In the genomic region with DNA sequence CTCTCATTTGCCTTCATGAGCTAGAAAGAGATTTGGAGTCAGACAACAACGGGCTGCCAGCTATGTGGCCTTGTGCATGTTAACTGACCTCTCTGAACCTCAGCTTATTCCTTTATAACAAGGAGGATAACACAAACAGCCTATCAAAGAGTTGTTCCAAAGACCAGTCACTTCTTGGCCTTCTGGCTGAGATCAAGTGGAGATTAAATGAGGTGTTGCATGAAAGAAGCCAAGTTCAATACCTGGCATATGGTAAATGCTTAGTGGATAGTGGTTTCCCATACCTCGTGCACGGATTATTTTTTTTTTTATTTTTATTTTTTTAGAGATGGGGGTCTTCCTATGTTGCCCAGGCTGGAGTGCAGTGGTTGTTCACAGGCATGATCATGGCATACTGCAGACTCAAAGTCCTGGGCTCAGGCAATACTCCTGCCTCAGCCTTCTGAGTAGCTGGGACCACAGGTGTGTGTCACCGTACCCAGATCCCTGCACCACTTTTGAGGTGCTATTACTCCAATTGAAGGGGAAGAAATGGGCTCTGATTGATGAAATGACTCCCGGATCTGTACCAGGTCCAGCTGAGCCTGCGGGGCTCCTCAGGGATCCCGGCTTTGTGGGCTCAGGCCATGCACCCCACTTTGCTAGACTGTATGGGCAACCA, we compare ENCODE assay signal across 15 cellular contexts. TPM values are rescaled to one million over a fixed set of nuclear protein-coding genes. Genes with fewer than 3 reads are reported as not detected.
DNase-seq lines count a peak whose midpoint lies in the region; ATAC-seq and TF ChIP-seq lines count a peak whose summit lies in the region.
"Had no signal": no experiment of that assay in that cellular context is flagged by ENCODE, and none has a peak within 500 bp of the region (broad histone marks: within the 10 kb centered on the region; RNA-seq: fewer than 3 reads in every experiment).

No MANE protein-coding gene starts in this region.

- in situ Hi-C loops in GM23248 (cut with MboI) = no loop called here

- intact Hi-C loops in activated CD8-positive, alpha-beta T cell treated with anti-CD3 and anti-CD28 coated beads for 36 hours (cut with micrococcal nuclease) = no loop called here

- DNase-seq in GM23248 (peak; percentile 33), NCI-H2081 (lab: John Stamatoyannopoulos, UW) (no peak), NCI-H2171 treated with DMSO at 0.1 percent for 48 hours (lab: John Stamatoyannopoulos, UW) (no peak), iPS-NIHi7 (ENCODE audit: extremely low spot score) (no peak)
- DNase-seq in activated CD8-positive, alpha-beta T cell treated with anti-CD3 and anti-CD28 coated beads for 36 hours = no peak
- no peak for DNase-seq in naive thymus-derived CD8-positive, alpha-beta T cell
- DNase-seq: AML-193, anterior cingulate cortex, NCI-H1436, ovary, SIG-M5 had no signal

- no peaks in the 10 kb centered on the region for H3K9me3 ChIP-seq in GM23248 (ENCODE audit: low read depth)
- H3K9me3 ChIP-seq: ovary had no signal

- H3K4me2 ChIP-seq in GM23248 (ENCODE audit: unreplicated experiment) = no peak overlapping the region
- H3K4me2 ChIP-seq: KMS-11 had no signal

- H3K4me3 Mint-ChIP-seq in activated CD8-positive, alpha-beta T cell treated with anti-CD3 and anti-CD28 coated beads for 36 hours = no peak overlapping the region
- H3K4me3 Mint-ChIP-seq in naive thymus-derived CD8-positive, alpha-beta T cell = no peak overlapping the region

- H3K9me2 ChIP-seq in GM23248 (ENCODE audit: insufficient read depth) = no peaks in the 10 kb centered on the region

- H3K9me3 Mint-ChIP-seq in activated CD8-positive, alpha-beta T cell treated with anti-CD3 and anti-CD28 coated beads for 36 hours = no peaks in the 10 kb centered on the region
- no peaks in the 10 kb centered on the region for H3K9me3 Mint-ChIP-seq in naive thymus-derived CD8-positive, alpha-beta T cell
- H3K9me3 Mint-ChIP-seq: activated T-helper 2 cell treated with anti-CD3 and anti-CD28 coated beads, Interferon-gamma antibody, Interleukin-2, Interleukin-4, amounts not matched to agents 10 μg/mL and 5 μg/mL and 100 μg/mL, durations not matched to agents 14 hours and 24 hours and 36 hours had no signal

- peaks cover 26% of the 10 kb centered on the region for H3K79me2 ChIP-seq in ACC112 (ENCODE audit: control insufficient read depth, insufficient read depth, low read length, unreplicated experiment)
- peaks cover 33% of the 10 kb centered on the region for H3K79me2 ChIP-seq in GM23248 (ENCODE audit: insufficient read depth)

- H2AFZ ChIP-seq in ACC112 (ENCODE audit: low read length, unreplicated experiment) = no peak overlapping the region
- H2AFZ ChIP-seq in GM23248 = no peak overlapping the region

- H3K4me1 Mint-ChIP-seq in activated CD8-positive, alpha-beta T cell treated with anti-CD3 and anti-CD28 coated beads for 36 hours (ENCODE audit: low read depth) = peaks cover 39% of the 10 kb centered on the region
- peaks cover 10 to 35% (median 33%) of the 10 kb centered on the region in 4 donors for H3K4me1 Mint-ChIP-seq in naive thymus-derived CD8-positive, alpha-beta T cell

- H3K4me3 ChIP-seq in ACC112 (ENCODE audit: low read depth, low read length) = no peak overlapping the region
- H3K4me3 ChIP-seq in GM23248 = no peak overlapping the region
- H3K4me3 ChIP-seq: ovary had no signal

- WGBS in GM23248 (ENCODE audit: low coverage in 1 of 2, low lambda C conversion rate in 2 of 2, missing lambda C conversion rate in 2 of 2), 2 experiments = 33 to 45% methylated on average over 7 of the region's 7 CpGs

- no peak overlapping the region for H3K9ac ChIP-seq in GM23248
- H3K9ac ChIP-seq: KMS-11 had no signal

- H3K4me1 ChIP-seq in ACC112 (ENCODE audit: control insufficient read depth, insufficient read depth, low read length, unreplicated experiment) = peaks cover 13% of the 10 kb centered on the region
- peaks cover 7% of the 10 kb centered on the region for H3K4me1 ChIP-seq in GM23248 (ENCODE audit: insufficient read depth)

- 0 out of 2 replicates have a peak overlapping the region, but pooled peaks have one; percentile 19 for H3K27ac ChIP-seq in ACC112 (ENCODE audit: low read depth, low read length)
- H3K27ac ChIP-seq in GM23248 = peak overlapping the region; percentile 82
- H3K27ac ChIP-seq: KMS-11, ovary had no signal

- H3K36me3 Mint-ChIP-seq in activated CD8-positive, alpha-beta T cell treated with anti-CD3 and anti-CD28 coated beads for 36 hours (ENCODE audit: low read depth) = peaks cover 4% of the 10 kb centered on the region
- no peaks in the 10 kb centered on the region for H3K36me3 Mint-ChIP-seq in naive thymus-derived CD8-positive, alpha-beta T cell

- H3K36me3 ChIP-seq in ACC112 (ENCODE audit: insufficient read depth, low read length) (peaks cover 3% of the 10 kb centered on the region; the same call in 1 of the 2 replicates), GM23248 (ENCODE audit: low read depth) (peaks cover 19% of the 10 kb centered on the region)
- H3K36me3 ChIP-seq: ovary had no signal

- TF ChIP-seq CTCF in activated CD8-positive, alpha-beta T cell treated with anti-CD3 and anti-CD28 coated beads for 36 hours (IDR thresholded peaks at IDR 0.05) = no peak

- H3K27ac Mint-ChIP-seq in activated CD8-positive, alpha-beta T cell treated with anti-CD3 and anti-CD28 coated beads for 36 hours = peak overlapping the region; percentile 35
- peak overlapping the region in 7 of 10 donors; percentile 16 to 91 (median 72) for H3K27ac Mint-ChIP-seq in naive thymus-derived CD8-positive, alpha-beta T cell

- POLR2A ChIA-PET in activated CD8-positive, alpha-beta T cell treated with anti-CD3 and anti-CD28 coated beads for 36 hours (lab: Charles Lee) = interaction anchor here (0.8 to 1.7 kb wide), 2 partner anchors 23 to 63 kb away, joined by 4 to 7 read pairs; no protein-coding TSS in a partner anchor
- POLR2A ChIA-PET in naive thymus-derived CD8-positive, alpha-beta T cell (lab: Charles Lee) = interaction anchor here (1.0 to 66.7 kb wide), 2 partner anchors 12 to 47 kb away, joined by 6 to 2283 read pairs; partner anchors contain the start of genes GGA1, PDXP and SH3BP1

- no peak for ATAC-seq in activated CD8-positive, alpha-beta T cell treated with anti-CD3 and anti-CD28 coated beads for 36 hours
- ATAC-seq in naive thymus-derived CD8-positive, alpha-beta T cell = no peak
- no peak for ATAC-seq in GM21526 (IDR thresholded peaks at IDR 0.05; ENCODE audit: low FRiP score, unreplicated experiment)

- no peaks in the 10 kb centered on the region for H3K27me3 Mint-ChIP-seq in activated CD8-positive, alpha-beta T cell treated with anti-CD3 and anti-CD28 coated beads for 36 hours
- H3K27me3 Mint-ChIP-seq in naive thymus-derived CD8-positive, alpha-beta T cell = no peaks in the 10 kb centered on the region

- CTCF ChIA-PET in activated CD8-positive, alpha-beta T cell treated with anti-CD3 and anti-CD28 coated beads for 36 hours (lab: Charles Lee) = interaction anchor here (0.9 to 68.1 kb wide), 6 partner anchors 9 to 113 kb away, joined by 3 to 1770 read pairs (median 20); partner anchors contain the start of genes GGA1, PDXP and SH3BP1

- peaks cover 32% of the 10 kb centered on the region for H3F3A ChIP-seq in GM23248 (ENCODE audit: insufficient read depth)

- no peaks in the 10 kb centered on the region for H3K27me3 ChIP-seq in ACC112 (ENCODE audit: insufficient read depth, low read length)
- H3K27me3 ChIP-seq in GM23248 (replicated peaks; ENCODE audit: insufficient read depth) = no peaks in the 10 kb centered on the region
- H3K27me3 ChIP-seq: ovary had no signal

- peaks cover 8% of the 10 kb centered on the region; the same call in 1 of the 2 replicates for H4K20me1 ChIP-seq in GM23248 (ENCODE audit: insufficient read depth)

RNA-seq across cellular contexts. Expression of gene LGALS1, which starts 4.9 kb away (rescaled TPM):
- total RNA-seq in GM23248 (2014; rRNA removed; shearing (Covaris generic)) = 5,290 and 7,830 TPM in 2 replicates
- 6,727 and 6,984 TPM in 2 replicates for polyA plus RNA-seq in GM23248 (2016; fragmentation: Nextera tagmentation; extraction: Ambion mirVana)
- 100 to 1,000 TPM; 247 to 261 TPM for total RNA-seq in activated CD8-positive, alpha-beta T cell treated with anti-CD3 and anti-CD28 coated beads for 36 hours
- total RNA-seq in naive thymus-derived CD8-positive, alpha-beta T cell = 10 to 100 TPM; 14.3 to 16.8 TPM
- 100 to 1,000 TPM in 1 of 3 donors, 10 to 100 TPM in 2; 19.6 to 122 (median 34.8) TPM for polyA plus RNA-seq in naive thymus-derived CD8-positive, alpha-beta T cell

RNA-seq across cellular contexts. Expression of gene NOL12, which starts 5.8 kb away (rescaled TPM):
- 4.9 and 19.1 TPM in 2 replicates for total RNA-seq in GM23248 (2014; rRNA removed; shearing (Covaris generic))
- 24.9 and 25.1 TPM in 2 replicates for polyA plus RNA-seq in GM23248 (2016; fragmentation: Nextera tagmentation; extraction: Ambion mirVana)
- total RNA-seq in activated CD8-positive, alpha-beta T cell treated with anti-CD3 and anti-CD28 coated beads for 36 hours = 10 to 100 TPM; 36.8 to 38.8 TPM
- 10 to 100 TPM; 47.9 to 48.6 TPM for total RNA-seq in naive thymus-derived CD8-positive, alpha-beta T cell
- 10 to 100 TPM; 35.0 to 46.4 (median 43.8) TPM for polyA plus RNA-seq in naive thymus-derived CD8-positive, alpha-beta T cell

RNA-seq across cellular contexts. Expression of gene TRIOBP, which starts 16.5 kb away (rescaled TPM):
- 127 and 135 TPM in 2 replicates for total RNA-seq in GM23248 (2014; rRNA removed; shearing (Covaris generic))
- 123 and 130 TPM in 2 replicates for polyA plus RNA-seq in GM23248 (2016; fragmentation: Nextera tagmentation; extraction: Ambion mirVana)
- total RNA-seq in activated CD8-positive, alpha-beta T cell treated with anti-CD3 and anti-CD28 coated beads for 36 hours = 10 to 100 TPM; 17.8 to 20.7 TPM
- 10 to 100 TPM; 26.4 to 30.9 TPM for total RNA-seq in naive thymus-derived CD8-positive, alpha-beta T cell
- polyA plus RNA-seq in naive thymus-derived CD8-positive, alpha-beta T cell = 10 to 100 TPM in 2 of 3 donors, 1 to 10 TPM in 1; 7.8 to 11.6 (median 10.7) TPM

RNA-seq across cellular contexts. Expression of gene PDXP, which starts 21.8 kb away (rescaled TPM):
- total RNA-seq in GM23248 (2014; rRNA removed; shearing (Covaris generic)) = 17.5 and 17.7 TPM in 2 replicates
- 1.9 and 2.1 TPM in 2 replicates for polyA plus RNA-seq in GM23248 (2016; fragmentation: Nextera tagmentation; extraction: Ambion mirVana)
- 10 to 100 TPM; 51.3 to 51.5 TPM for total RNA-seq in activated CD8-positive, alpha-beta T cell treated with anti-CD3 and anti-CD28 coated beads for 36 hours
- total RNA-seq in naive thymus-derived CD8-positive, alpha-beta T cell = 1 to 10 TPM; 4.3 to 5.9 TPM
- 1 to 10 TPM; 1.7 to 9.6 (median 5.8) TPM for polyA plus RNA-seq in naive thymus-derived CD8-positive, alpha-beta T cell

RNA-seq across cellular contexts. Expression of gene SH3BP1, which starts 40.9 kb away (rescaled TPM):
- 2.4 and 9.9 TPM in 2 replicates for total RNA-seq in GM23248 (2014; rRNA removed; shearing (Covaris generic))
- 0.81 and 0.89 TPM in 2 replicates for polyA plus RNA-seq in GM23248 (2016; fragmentation: Nextera tagmentation; extraction: Ambion mirVana)
- 100 to 1,000 TPM; 122 to 128 TPM for total RNA-seq in activated CD8-positive, alpha-beta T cell treated with anti-CD3 and anti-CD28 coated beads for 36 hours
- total RNA-seq in naive thymus-derived CD8-positive, alpha-beta T cell = 10 to 100 TPM; 77.9 to 79.0 TPM
- polyA plus RNA-seq in naive thymus-derived CD8-positive, alpha-beta T cell = 10 to 100 TPM; 16.9 to 26.5 (median 25.6) TPM

Comparison
In these comparisons a context has a peak if more than half of its experiments do, and no peak if none do; other contexts are left out.
1. RNA of gene LGALS1, which starts 4.9 kb away (total RNA-seq): 5,290 to 7,830 TPM in GM23248; 247 to 261 TPM in activated CD8-positive, alpha-beta T cell treated with anti-CD3 and anti-CD28 coated beads for 36 hours and 14.3 to 16.8 TPM in naive thymus-derived CD8-positive, alpha-beta T cell; every median in the first group is over 10 times any median in the second.